Comparison of ENCODE assay signal across 21 cellular contexts in the genomic region with DNA sequence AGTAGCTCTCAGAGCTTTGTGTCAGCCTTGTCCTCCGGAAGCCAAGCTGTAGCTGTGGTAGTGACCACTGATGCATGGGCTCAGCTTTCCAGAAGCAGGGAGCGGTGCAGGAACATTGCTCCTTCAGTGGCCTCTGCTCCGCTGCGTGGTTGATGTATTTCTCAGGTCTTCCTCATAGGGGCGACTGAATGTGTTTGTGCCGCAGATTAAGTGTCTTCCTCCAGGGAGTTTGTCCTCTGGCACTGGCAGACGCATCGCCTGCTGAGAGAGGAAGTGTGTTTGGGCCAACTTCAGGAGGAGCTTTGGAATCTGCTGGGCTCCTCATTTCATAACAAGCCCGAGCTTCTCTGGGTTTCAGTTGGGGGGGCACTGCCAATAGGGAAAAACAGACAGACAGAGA.
A peak's percentile ranks its signal among the peaks of the same experiment; 100 is the strongest.
DNase-seq lines count a peak whose midpoint lies in the region; ATAC-seq and TF ChIP-seq lines count a peak whose summit lies in the region.
"Had no signal": no experiment of that assay in that cellular context is flagged by ENCODE, and none has a peak within 500 bp of the region (broad histone marks: within the 10 kb centered on the region; RNA-seq: fewer than 3 reads in every experiment).

No MANE protein-coding gene starts in this region.

- no peak overlapping the region for H3K27ac ChIP-seq in GM23338 (ENCODE audit: low read depth)
- H3K27ac ChIP-seq: Peyer's patch, tibial nerve had no signal

- H3K27me3 ChIP-seq in BE2C (no peaks in the 10 kb centered on the region), GM23338 (ENCODE audit: insufficient read depth) (no peaks in the 10 kb centered on the region)
- H3K27me3 ChIP-seq: Peyer's patch, tibial nerve had no signal

- H3K27ac Mint-ChIP-seq in GM23338, result no peak overlapping the region
- H3K27ac Mint-ChIP-seq: activated naive CD4-positive, alpha-beta T cell treated with anti-CD3 and anti-CD28 coated beads for 36 hours; dendritic cell treated with granulocyte-macrophage colony-stimulating factor and Interleukin-4, amounts not matched to agents 40 ng/mL and 50 ng/mL, for 4 days; natural killer cell had no signal

- H3K4me1 ChIP-seq in BE2C (no peaks in the 10 kb centered on the region), GM23338 (ENCODE audit: insufficient read depth) (no peaks in the 10 kb centered on the region)
- H3K4me1 ChIP-seq: Peyer's patch, tibial nerve had no signal

- TF ChIP-seq CTCF in BE2C (IDR thresholded peaks at IDR 0.05; ENCODE audit: low read depth, low read length) (peak; percentile 34), GM23338 (conservative IDR thresholded peaks at IDR 0.05; ENCODE audit: low read depth in 2 of 2) (no peak; a peak in 1 of 4 replicates)

- no peaks in the 10 kb centered on the region for H3K36me3 ChIP-seq in BE2C
- H3K36me3 ChIP-seq in GM23338 (ENCODE audit: insufficient read depth), result no peaks in the 10 kb centered on the region
- H3K36me3 ChIP-seq: Peyer's patch, tibial nerve had no signal

- no peaks in the 10 kb centered on the region for H3K36me3 Mint-ChIP-seq in GM23338 (ENCODE audit: low read depth)
- H3K36me3 Mint-ChIP-seq: natural killer cell had no signal

- no peak overlapping the region for H3K4me2 ChIP-seq in GM23338

- H3K4me1 Mint-ChIP-seq in GM23338, result peaks cover 8% of the 10 kb centered on the region
- H3K4me1 Mint-ChIP-seq: natural killer cell had no signal

- no peaks in the 10 kb centered on the region for H3K79me2 ChIP-seq in GM23338 (replicated peaks; ENCODE audit: insufficient read depth)

- DNase-seq in BE2C (peak; percentile 38), GM23338 (ENCODE audit: low spot score) (peak; percentile 52), SK-MEL-5 (ENCODE audit: low read depth, low spot score) (peak; percentile 6), iPS-NIHi7 (ENCODE audit: extremely low spot score) (peak; percentile 65), hepatic stellate cell (ENCODE audit: low spot score) (no peak), mesenteric fat pad (ENCODE audit: low spot score) (no peak), HCEC 1CT (no peak)
- no peak for DNase-seq in stimulated activated CD8-positive, alpha-beta memory T cell treated with anti-CD3 and anti-CD28 coated beads, Interleukin-4, amount 100 ng/mL, for 48 hours
- DNase-seq: activated CD4-positive, CD25-positive, alpha-beta regulatory T cell treated with anti-CD3 and anti-CD28 coated beads, Interleukin-2, amount 50 U/mL, for 72 hours; activated CD8-positive, alpha-beta memory T cell treated with anti-CD3 and anti-CD28 coated beads, Interleukin-2, amount 50 U/mL, for 4 hours; activated naive CD4-positive, alpha-beta T cell treated with anti-CD3 and anti-CD28 coated beads for 36 hours; Calu3; IMR-90; natural killer cell; NCI-H1092 treated with DMSO at 0.1 percent for 48 hours; NCI-H510A treated with DMSO at 0.1 percent for 48 hours; Peyer's patch; stimulated activated CD4-positive, alpha-beta T cell treated with anti-CD3 and anti-CD28 coated beads, Interleukin-2, amount 100 ng/mL, for 48 hours; T-helper 1 cell had no signal

- in situ Hi-C loops in SK-MEL-5 (cut with HindIII; ENCODE audit: low pct_unique_long_range_greater_than_20kb, low sequenced_read_pairs), result no loop called here

- H3K4me3 ChIP-seq in BE2C (ENCODE audit: low read depth, low read length) (no peak overlapping the region), GM23338 (no peak overlapping the region)
- H3K4me3 ChIP-seq: Peyer's patch, tibial nerve had no signal

- peaks cover 3% of the 10 kb centered on the region for H3K27me3 Mint-ChIP-seq in GM23338 (ENCODE audit: insufficient read depth, low read depth, poor library complexity)

- no peaks in the 10 kb centered on the region for H3F3A ChIP-seq in GM23338 (replicated peaks; ENCODE audit: low read depth)

- no peaks in the 10 kb centered on the region for H3K9me2 ChIP-seq in GM23338 (ENCODE audit: insufficient read depth)

- no peaks in the 10 kb centered on the region for H3K9me3 ChIP-seq in BE2C
- H3K9me3 ChIP-seq: Peyer's patch, tibial nerve had no signal

- H3K4me3 Mint-ChIP-seq in GM23338, result no peak overlapping the region
- H3K4me3 Mint-ChIP-seq: activated naive CD4-positive, alpha-beta T cell treated with anti-CD3 and anti-CD28 coated beads for 36 hours; dendritic cell treated with granulocyte-macrophage colony-stimulating factor and Interleukin-4, amounts not matched to agents 40 ng/mL and 50 ng/mL, for 4 days; natural killer cell had no signal

- H3K9me3 Mint-ChIP-seq in GM23338, result no peaks in the 10 kb centered on the region; the same call in 2 of the 3 replicates
- H3K9me3 Mint-ChIP-seq: activated naive CD4-positive, alpha-beta T cell treated with anti-CD3 and anti-CD28 coated beads for 36 hours; dendritic cell treated with granulocyte-macrophage colony-stimulating factor and Interleukin-4, amounts not matched to agents 40 ng/mL and 50 ng/mL, for 4 days; natural killer cell had no signal

- H2AFZ ChIP-seq in GM23338, result peak overlapping the region; percentile 91; the same call in 1 of the 2 replicates

- H4K20me1 ChIP-seq in GM23338 (replicated peaks; ENCODE audit: insufficient read depth), result no peaks in the 10 kb centered on the region

- peak; percentile 85 for ATAC-seq in GM23338
- ATAC-seq: natural killer cell had no signal

TF ChIP-seq in GM23338, 12 proteins besides CTCF, POLR2A, EP300 and RAD21 (continues in another document):
- TF ChIP-seq ZNF114 (CRISPR knock-in tag; IDR thresholded peaks at IDR 0.05), result no peak
- no peak for TF ChIP-seq ZNF462 (CRISPR knock-in tag; IDR thresholded peaks at IDR 0.05)
- no peak for TF ChIP-seq POLR2AphosphoS5 (IDR thresholded peaks at IDR 0.05; ENCODE audit: low read depth)
- TF ChIP-seq NANOG (IDR thresholded peaks at IDR 0.05; ENCODE audit: borderline replicate concordance), result no peak
- no peak for TF ChIP-seq EZH2 (IDR thresholded peaks at IDR 0.05; ENCODE audit: low read depth, unreplicated experiment)
- TF ChIP-seq STAT1 (IDR thresholded peaks at IDR 0.05; ENCODE audit: unreplicated experiment), result no peak
- TF ChIP-seq CREB1 (CRISPR knock-in tag; IDR thresholded peaks at IDR 0.05; ENCODE audit: low read depth), result no peak
- no peak for TF ChIP-seq ZNF331 (CRISPR knock-in tag; IDR thresholded peaks at IDR 0.05; ENCODE audit: low read depth)
- no peak for TF ChIP-seq EZH2phosphoT487 (IDR thresholded peaks at IDR 0.05; ENCODE audit: unreplicated experiment)

Comparison
In these comparisons a context has a peak if more than half of its experiments do, and no peak if none do; other contexts are left out.
1. DNase-seq: peak in BE2C (single experiment), GM23338 (single experiment), SK-MEL-5 (single experiment) and iPS-NIHi7 (single experiment); none in stimulated activated CD8-positive, alpha-beta memory T cell treated with anti-CD3 and anti-CD28 coated beads, Interleukin-4, amount 100 ng/mL, for 48 hours (single experiment), hepatic stellate cell (single experiment), mesenteric fat pad (single experiment) and HCEC 1CT (single experiment).